Comparison of ENCODE assay signal across 32 cellular contexts in the genomic region with DNA sequence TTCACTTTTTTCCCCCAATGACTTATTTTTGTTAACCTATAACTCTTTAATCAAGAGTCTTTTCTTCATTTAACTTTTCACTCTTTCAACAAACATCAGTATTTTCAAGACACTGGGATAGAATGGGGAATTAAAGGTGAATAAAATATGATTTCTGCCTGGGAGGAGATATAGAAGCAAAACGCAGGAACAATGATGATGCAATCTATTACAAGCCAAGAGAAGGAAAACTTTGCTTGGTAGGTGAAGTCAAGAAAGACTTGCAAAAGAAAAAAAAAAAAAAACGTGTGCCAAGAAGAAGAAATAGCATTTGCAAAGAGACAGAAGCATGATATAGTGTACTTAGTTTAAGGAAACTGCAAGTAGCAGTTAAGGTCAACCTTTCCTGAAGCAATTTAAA.
"Had no signal": no experiment of that assay in that cellular context is flagged by ENCODE, and none has a peak within 500 bp of the region (broad histone marks: within the 10 kb centered on the region; RNA-seq: fewer than 3 reads in every experiment).

No MANE protein-coding gene starts in this region.

- H3K27ac Mint-ChIP-seq: naive thymus-derived CD8-positive, alpha-beta T cell; natural killer cell treated with Interleukin-12 subunit alpha and Interleukin-12 subunit beta and Interleukin-15 and Interleukin-18, amount 100 ng/mL, for 72 hours; nephron progenitor cell; progenitor cell of endocrine pancreas; stimulated activated memory B cell treated with anti-CD40 and anti-IgM and Interleukin-4, amounts not matched to agents 10 μg/mL and 1 μg/mL and 100 μg/mL, for 72 hours; stimulated activated naive CD8-positive, alpha-beta T cell treated with anti-CD3 and anti-CD28 coated beads, Interleukin-15, amount 100 ng/mL, for 72 hours; type B pancreatic cell had no signal

- H3K36me3 Mint-ChIP-seq: naive thymus-derived CD8-positive, alpha-beta T cell; natural killer cell treated with Interleukin-12 subunit alpha and Interleukin-12 subunit beta and Interleukin-15 and Interleukin-18, amount 100 ng/mL, for 72 hours; stimulated activated memory B cell treated with anti-CD40 and anti-IgM and Interleukin-4, amounts not matched to agents 10 μg/mL and 1 μg/mL and 100 μg/mL, for 72 hours; type B pancreatic cell had no signal

- DNase-seq: naive thymus-derived CD8-positive, alpha-beta T cell; nephron progenitor cell; occipital lobe; ovary; posterior cingulate gyrus; psoas muscle; right cardiac atrium; spleen; stimulated activated CD4-positive, alpha-beta T cell treated with anti-CD3 and anti-CD28 coated beads, Interleukin-12 subunit alpha, Interleukin-12 subunit beta, amount 100 ng/mL, for 4 hours; stimulated activated CD4-positive, alpha-beta T cell treated with anti-CD3 and anti-CD28 coated beads, Interleukin-1b, Interleukin-23, amount 100 ng/mL, for 48 hours; stimulated activated CD4-positive, alpha-beta T cell treated with anti-CD3 and anti-CD28 coated beads, Interleukin-4, amount 100 ng/mL, for 1 hour; stimulated activated CD4-positive, alpha-beta T cell treated with anti-CD3 and anti-CD28 coated beads, Interleukin-4, amount 100 ng/mL, for 4 hours; stimulated activated CD8-positive, alpha-beta memory T cell treated with anti-CD3 and anti-CD28 coated beads, Interleukin-4, amount 100 ng/mL, for 48 hours; stimulated activated naive CD4-positive, alpha-beta T cell; stimulated activated naive CD8-positive, alpha-beta T cell treated with anti-CD3 and anti-CD28 coated beads, Interleukin-15, amount 100 ng/mL, for 72 hours; stimulated activated naive CD8-positive, alpha-beta T cell treated with anti-CD3 and anti-CD28 coated beads, Interleukin-15, Interleukin-2, amounts not matched to agents 100 U/mL and 50 U/mL, for 24 hours; substantia nigra; testis; tibial artery; transverse colon; upper lobe of right lung; uterus had no signal

- H3K4me2 ChIP-seq: smooth muscle cell had no signal

- H2AFZ ChIP-seq: parathyroid adenoma had no signal

- H3K4me3 Mint-ChIP-seq: naive thymus-derived CD8-positive, alpha-beta T cell; natural killer cell treated with Interleukin-12 subunit alpha and Interleukin-12 subunit beta and Interleukin-15 and Interleukin-18, amount 100 ng/mL, for 72 hours; nephron progenitor cell; neural crest cell; stimulated activated memory B cell treated with anti-CD40 and anti-IgM and Interleukin-4, amounts not matched to agents 10 μg/mL and 1 μg/mL and 100 μg/mL, for 72 hours; stimulated activated naive CD8-positive, alpha-beta T cell treated with anti-CD3 and anti-CD28 coated beads, Interleukin-15, amount 100 ng/mL, for 72 hours; type B pancreatic cell had no signal

- H3K4me1 Mint-ChIP-seq: naive thymus-derived CD8-positive, alpha-beta T cell; neural crest cell; stimulated activated memory B cell treated with anti-CD40 and anti-IgM and Interleukin-4, amounts not matched to agents 10 μg/mL and 1 μg/mL and 100 μg/mL, for 72 hours; stimulated activated naive CD8-positive, alpha-beta T cell treated with anti-CD3 and anti-CD28 coated beads, Interleukin-15, amount 100 ng/mL, for 72 hours had no signal

- H3K36me3 ChIP-seq: ovary, spleen, suprapubic skin, tibial artery, transverse colon, upper lobe of right lung, uterus had no signal

- H3K4me3 ChIP-seq: ovary, psoas muscle, skin epidermis, smooth muscle cell, spleen, suprapubic skin, testis, tibial artery, transverse colon, upper lobe of right lung, uterus had no signal

- H3K27ac ChIP-seq: ovary, parathyroid adenoma, psoas muscle, skin epidermis, spleen, suprapubic skin, testis, tibial artery, transverse colon, upper lobe of right lung, uterus had no signal

- H3K9ac ChIP-seq: parathyroid adenoma had no signal

- H3K27me3 ChIP-seq: ovary, spleen, suprapubic skin, testis, tibial artery, transverse colon, upper lobe of right lung, uterus had no signal

- H3K9me3 ChIP-seq: ovary, psoas muscle, spleen, suprapubic skin, testis, tibial artery, transverse colon, upper lobe of right lung, uterus had no signal

- H3K27me3 Mint-ChIP-seq: naive thymus-derived CD8-positive, alpha-beta T cell; natural killer cell treated with Interleukin-12 subunit alpha and Interleukin-12 subunit beta and Interleukin-15 and Interleukin-18, amount 100 ng/mL, for 72 hours; progenitor cell of endocrine pancreas; stimulated activated memory B cell treated with anti-CD40 and anti-IgM and Interleukin-4, amounts not matched to agents 10 μg/mL and 1 μg/mL and 100 μg/mL, for 72 hours; stimulated activated naive CD8-positive, alpha-beta T cell treated with anti-CD3 and anti-CD28 coated beads, Interleukin-15, amount 100 ng/mL, for 72 hours; type B pancreatic cell had no signal

- H3K9me3 Mint-ChIP-seq: nephron progenitor cell; neural crest cell; stimulated activated naive CD8-positive, alpha-beta T cell treated with anti-CD3 and anti-CD28 coated beads, Interleukin-15, amount 100 ng/mL, for 72 hours; type B pancreatic cell had no signal

- H3K4me1 ChIP-seq: parathyroid adenoma, psoas muscle, spleen, suprapubic skin, testis, tibial artery, transverse colon, upper lobe of right lung, uterus had no signal

- H3K79me2 ChIP-seq: parathyroid adenoma had no signal

- ATAC-seq: naive thymus-derived CD8-positive, alpha-beta T cell; natural killer cell treated with Interleukin-12 subunit alpha and Interleukin-12 subunit beta and Interleukin-15 and Interleukin-18, amount 100 ng/mL, for 72 hours; psoas muscle; right cardiac atrium; sciatic nerve; stimulated activated memory B cell treated with anti-CD40 and anti-IgM and Interleukin-4, amounts not matched to agents 10 μg/mL and 1 μg/mL and 100 μg/mL, for 72 hours; stimulated activated naive CD8-positive, alpha-beta T cell treated with anti-CD3 and anti-CD28 coated beads, Interleukin-15, amount 100 ng/mL, for 72 hours; stimulated activated naive CD8-positive, alpha-beta T cell treated with anti-CD3 and anti-CD28 coated beads, Interleukin-15, Interleukin-2, amounts not matched to agents 100 U/mL and 50 U/mL, for 24 hours; upper lobe of right lung had no signal
